15 cellular contexts compared by ENCODE assay signal in the genomic region with DNA sequence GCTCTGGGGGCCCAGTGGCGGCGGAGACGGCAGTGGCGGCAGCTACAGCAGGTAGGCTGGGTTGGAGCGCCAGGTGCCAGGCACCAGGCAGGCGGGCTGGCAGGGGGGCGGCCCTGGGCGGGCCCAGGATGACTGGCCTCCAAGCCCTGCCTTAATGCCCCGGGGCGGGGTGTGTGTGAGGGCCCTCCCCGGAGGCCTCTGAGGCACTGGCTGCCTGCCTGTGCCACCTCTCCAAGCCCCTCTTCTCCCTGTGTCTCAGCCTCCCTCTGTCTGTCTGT. TPM values are rescaled to one million over a fixed set of nuclear protein-coding genes. Genes with fewer than 3 reads are reported as not detected.
DNase-seq lines count a peak whose midpoint lies in the region; ATAC-seq, FAIRE-seq and TF ChIP-seq lines count a peak whose summit lies in the region.
"Had no signal": no experiment of that assay in that cellular context is flagged by ENCODE, and none has a peak within 500 bp of the region (broad histone marks: within the 10 kb centered on the region; RNA-seq: fewer than 3 reads in every experiment).

A gene with protein sequence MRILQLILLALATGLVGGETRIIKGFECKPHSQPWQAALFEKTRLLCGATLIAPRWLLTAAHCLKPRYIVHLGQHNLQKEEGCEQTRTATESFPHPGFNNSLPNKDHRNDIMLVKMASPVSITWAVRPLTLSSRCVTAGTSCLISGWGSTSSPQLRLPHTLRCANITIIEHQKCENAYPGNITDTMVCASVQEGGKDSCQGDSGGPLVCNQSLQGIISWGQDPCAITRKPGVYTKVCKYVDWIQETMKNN (minus strand): TSS at position 63 of the 278 bp plus-strand sequence. CDS start 985 bp downstream, outside the sequence.

- no peaks in the 10 kb centered on the region for H3K9me2 ChIP-seq in HCT116 (ENCODE audit: insufficient read depth)
- H3K9me2 ChIP-seq: SK-N-SH had no signal

- H3K36me3 ChIP-seq in HCT116 (ENCODE audit: control insufficient read depth in 1 of 2, insufficient read depth in 2 of 2, low read length in 2 of 2) (no peaks in the 10 kb centered on the region), mucosa of descending colon (ENCODE audit: low read depth) (no peaks in the 10 kb centered on the region)
- H3K36me3 ChIP-seq: esophagus muscularis mucosa had no signal

- no peak for TF ChIP-seq EP300 in A549 (IDR thresholded peaks at IDR 0.05)

- no peaks in the 10 kb centered on the region for H3K79me2 ChIP-seq in HCT116 (ENCODE audit: insufficient read depth, low read length)

- H3K4me3 ChIP-seq in A549 (no peak within 1 kb of the TSS), HCT116 (replicated peaks in 1 of 2; ENCODE audit: low read depth in 1 of 2, low read length in 2 of 2) (no peak within 1 kb of the TSS), mucosa of descending colon (no peak within 1 kb of the TSS)
- H3K4me3 ChIP-seq: esophagus muscularis mucosa had no signal

- no TSS peak for BruUV-seq in HCT116 (replicated peaks; lab: Mats Ljungman, UMichigan)

- no peak for DNase-seq in A549 (ENCODE audit: low read depth in 1 of 2, low spot score in 1 of 2)
- DNase-seq in HCT116 (ENCODE audit: low read depth, low spot score): no peak
- DNase-seq in RPMI8226: peak; percentile 34
- DNase-seq in mucosa of descending colon: no peak
- no peak for DNase-seq in activated T-cell treated with anti-CD3 and anti-CD28 coated beads, Interleukin-2, amount 50 U/mL, for 1 hour
- DNase-seq in mesenteric fat pad (ENCODE audit: low spot score): no peak
- no peak for DNase-seq in activated CD8-positive, alpha-beta memory T cell treated with anti-CD3 and anti-CD28 coated beads, Interleukin-2, amount 50 U/mL, for 48 hours
- DNase-seq in G401 (ENCODE audit: low spot score): no peak
- DNase-seq: activated CD8-positive, alpha-beta memory T cell treated with anti-CD3 and anti-CD28 coated beads, Interleukin-2, amount 50 U/mL, for 4 hours; activated naive CD8-positive, alpha-beta T cell treated with anti-CD3 and anti-CD28 coated beads, Interleukin-2, amount 10 ng/mL, durations not matched to agents 7 days and 5 days; EL; midbrain had no signal

- H3K4me1 ChIP-seq in A549 (no peaks in the 10 kb centered on the region), HCT116 (ENCODE audit: control insufficient read depth in 1 of 2, insufficient read depth in 2 of 2, low read length in 2 of 2) (peaks cover under 1 to 12% of the 10 kb centered on the region in 2 experiments; a peak in 3 of 4 replicates), mucosa of descending colon (ENCODE audit: low read depth) (no peaks in the 10 kb centered on the region)
- H3K4me1 ChIP-seq: esophagus muscularis mucosa had no signal

- FAIRE-seq in A549 (lab: Jason Lieb, UNC): no peak

- TF ChIP-seq RAD21 in A549 (conservative IDR thresholded peaks at IDR 0.05 in 1 of 2, IDR thresholded peaks at IDR 0.05 in 1 of 2): no peak
- no peak for TF ChIP-seq RAD21 in HCT116 (IDR thresholded peaks at IDR 0.05; ENCODE audit: low read depth)

- H3K4me2 ChIP-seq in A549 (no peak within 1 kb of the TSS), HCT116 (ENCODE audit: low read length) (0 out of 2 replicates have a peak within 1 kb of the TSS, but pooled peaks have one; percentile 8)
- H3K4me2 ChIP-seq: SK-N-SH had no signal

- CTCF ChIA-PET in A549 (lab: Yijun Ruan, JAX): interaction anchor here (0.6 to 1.5 kb wide), 2 partner anchors 9 to 65 kb away, joined by 3 to 8 read pairs; no protein-coding TSS in a partner anchor
- CTCF ChIA-PET in HCT116 (lab: Charles Lee): interaction anchor here (1.5 kb wide), 1 partner anchor 10 kb away, joined by 6 read pairs; no protein-coding TSS in a partner anchor

- 52% methylated on average over 9 of the region's 11 CpGs for WGBS in A549 (ENCODE audit: missing lambda C conversion rate)

- H3K27me3 ChIP-seq in HCT116 (ENCODE audit: insufficient read depth, low read length): no peaks in the 10 kb centered on the region

- TF ChIP-seq POLR2A in A549 (IDR thresholded peaks at IDR 0.05; ENCODE audit: low read length): no peak
- no peak for TF ChIP-seq POLR2A in HCT116 (IDR thresholded peaks at IDR 0.05; ENCODE audit: borderline replicate concordance, extremely low read depth, insufficient read depth, insufficient read length)

- H3K9me3 ChIP-seq in A549: no peaks in the 10 kb centered on the region
- H3K9me3 ChIP-seq in HCT116 (ENCODE audit: control insufficient read depth in 1 of 2, insufficient read depth in 1 of 2, low read depth in 1 of 2, low read length in 2 of 2): no peaks in the 10 kb centered on the region
- H3K9me3 ChIP-seq in mucosa of descending colon: no peaks in the 10 kb centered on the region
- H3K9me3 ChIP-seq: esophagus muscularis mucosa, SK-N-SH had no signal

- H2AFZ ChIP-seq in HCT116 (ENCODE audit: low read depth, low read length, poor library complexity, severe bottlenecking): no peak within 1 kb of the TSS

- RAD21 ChIA-PET in HCT116 (lab: Charles Lee; ENCODE audit: low non-redundant PET in 1 of 2, low total read pairs in 2 of 2, uncharacterized antibody in 2 of 2, unreplicated experiment in 2 of 2): no interaction called here

- intact Hi-C loops in HCT116 (cut with micrococcal nuclease): no loop called here
- intact Hi-C loops in mucosa of descending colon (cut with DNase I, micrococcal nuclease): no loop called here

- H3K9ac ChIP-seq in HCT116 (ENCODE audit: low read length): no peak within 1 kb of the TSS
- H3K9ac ChIP-seq: SK-N-SH had no signal

- ATAC-seq in A549: peak; percentile 25 to 28; a peak in 4 of 6 replicates
- peak; percentile 71 for ATAC-seq in HCT116
- ATAC-seq in mucosa of descending colon: peak; percentile 53

- in situ Hi-C loops in G401 (cut with HindIII; ENCODE audit: low sequenced_read_pairs): no loop called here

- no peak for TF ChIP-seq CTCF in A549 (IDR thresholded peaks at IDR 0.05)
- TF ChIP-seq CTCF in HCT116 (IDR thresholded peaks at IDR 0.05 in 2 of 3, conservative IDR thresholded peaks at IDR 0.05 in 1 of 3; ENCODE audit: borderline replicate concordance in 1 of 3, insufficient read depth in 1 of 3, low read depth in 2 of 3, low read length in 2 of 3): no peak
- TF ChIP-seq CTCF in mucosa of descending colon (IDR thresholded peaks at IDR 0.05): no peak

- POLR2A ChIA-PET in A549 (lab: Yijun Ruan, JAX): no interaction called here
- POLR2A ChIA-PET in HCT116 (lab: Charles Lee): no interaction called here

- no peaks in the 10 kb centered on the region for H4K20me1 ChIP-seq in HCT116 (ENCODE audit: insufficient read depth)

- H3K27ac ChIP-seq in A549 (no peak within 1 kb of the TSS), HCT116 (ENCODE audit: low read depth, low read length) (no peak within 1 kb of the TSS)
- H3K27ac ChIP-seq: esophagus muscularis mucosa had no signal

TF ChIP-seq in A549, 52 proteins besides CTCF, POLR2A, EP300 and RAD21 (continues in another document):
- TF ChIP-seq MYC (IDR thresholded peaks at IDR 0.05; ENCODE audit: borderline replicate concordance, low read length) (no peak), TP53 (CRISPR knock-in tag; IDR thresholded peaks at IDR 0.05) (no peak), SMC3 (IDR thresholded peaks at IDR 0.05) (no peak)
- TF ChIP-seq, protein P1, sequence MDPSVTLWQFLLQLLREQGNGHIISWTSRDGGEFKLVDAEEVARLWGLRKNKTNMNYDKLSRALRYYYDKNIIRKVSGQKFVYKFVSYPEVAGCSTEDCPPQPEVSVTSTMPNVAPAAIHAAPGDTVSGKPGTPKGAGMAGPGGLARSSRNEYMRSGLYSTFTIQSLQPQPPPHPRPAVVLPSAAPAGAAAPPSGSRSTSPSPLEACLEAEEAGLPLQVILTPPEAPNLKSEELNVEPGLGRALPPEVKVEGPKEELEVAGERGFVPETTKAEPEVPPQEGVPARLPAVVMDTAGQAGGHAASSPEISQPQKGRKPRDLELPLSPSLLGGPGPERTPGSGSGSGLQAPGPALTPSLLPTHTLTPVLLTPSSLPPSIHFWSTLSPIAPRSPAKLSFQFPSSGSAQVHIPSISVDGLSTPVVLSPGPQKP (IDR thresholded peaks at IDR 0.05; ENCODE audit: low read depth, low read length): no peak

TF ChIP-seq in HCT116, 20 proteins besides CTCF, POLR2A, EP300 and RAD21 (continues in another document):
- TF ChIP-seq, protein P2, sequence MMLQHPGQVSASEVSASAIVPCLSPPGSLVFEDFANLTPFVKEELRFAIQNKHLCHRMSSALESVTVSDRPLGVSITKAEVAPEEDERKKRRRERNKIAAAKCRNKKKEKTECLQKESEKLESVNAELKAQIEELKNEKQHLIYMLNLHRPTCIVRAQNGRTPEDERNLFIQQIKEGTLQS (IDR thresholded peaks at IDR 0.05): no peak
- TF ChIP-seq, protein P3, sequence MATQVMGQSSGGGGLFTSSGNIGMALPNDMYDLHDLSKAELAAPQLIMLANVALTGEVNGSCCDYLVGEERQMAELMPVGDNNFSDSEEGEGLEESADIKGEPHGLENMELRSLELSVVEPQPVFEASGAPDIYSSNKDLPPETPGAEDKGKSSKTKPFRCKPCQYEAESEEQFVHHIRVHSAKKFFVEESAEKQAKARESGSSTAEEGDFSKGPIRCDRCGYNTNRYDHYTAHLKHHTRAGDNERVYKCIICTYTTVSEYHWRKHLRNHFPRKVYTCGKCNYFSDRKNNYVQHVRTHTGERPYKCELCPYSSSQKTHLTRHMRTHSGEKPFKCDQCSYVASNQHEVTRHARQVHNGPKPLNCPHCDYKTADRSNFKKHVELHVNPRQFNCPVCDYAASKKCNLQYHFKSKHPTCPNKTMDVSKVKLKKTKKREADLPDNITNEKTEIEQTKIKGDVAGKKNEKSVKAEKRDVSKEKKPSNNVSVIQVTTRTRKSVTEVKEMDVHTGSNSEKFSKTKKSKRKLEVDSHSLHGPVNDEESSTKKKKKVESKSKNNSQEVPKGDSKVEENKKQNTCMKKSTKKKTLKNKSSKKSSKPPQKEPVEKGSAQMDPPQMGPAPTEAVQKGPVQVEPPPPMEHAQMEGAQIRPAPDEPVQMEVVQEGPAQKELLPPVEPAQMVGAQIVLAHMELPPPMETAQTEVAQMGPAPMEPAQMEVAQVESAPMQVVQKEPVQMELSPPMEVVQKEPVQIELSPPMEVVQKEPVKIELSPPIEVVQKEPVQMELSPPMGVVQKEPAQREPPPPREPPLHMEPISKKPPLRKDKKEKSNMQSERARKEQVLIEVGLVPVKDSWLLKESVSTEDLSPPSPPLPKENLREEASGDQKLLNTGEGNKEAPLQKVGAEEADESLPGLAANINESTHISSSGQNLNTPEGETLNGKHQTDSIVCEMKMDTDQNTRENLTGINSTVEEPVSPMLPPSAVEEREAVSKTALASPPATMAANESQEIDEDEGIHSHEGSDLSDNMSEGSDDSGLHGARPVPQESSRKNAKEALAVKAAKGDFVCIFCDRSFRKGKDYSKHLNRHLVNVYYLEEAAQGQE (IDR thresholded peaks at IDR 0.05; ENCODE audit: low read depth): no peak

RNA-seq across cellular contexts. Expression of the gene that starts here (rescaled TPM):
- polyA plus RNA-seq in A549 (2011; rRNA removed): not detected in 2 replicates
- not detected in 2 replicates for polyA plus RNA-seq in A549 (2012; cell fraction: cytosol; rRNA removed)
- not detected in 2 replicates for polyA plus RNA-seq in A549 (2012; cell fraction: nucleus; rRNA removed)
- not detected in 3 replicates for polyA plus RNA-seq in A549 (2017; fragmentation: RNase III; extraction: RNeasy Plus Mini Kit Qiagen cat#74134 plus additional on column Dnase treatment)
- not detected in 2 replicates for polyA minus RNA-seq in A549 (2011; rRNA and poly(A)+ RNA removed)
- not detected for total RNA-seq in HCT116 (2021; ENCODE audit: unreplicated experiment)
- polyA plus RNA-seq in HCT116 (2012): 1.5 and 1.6 TPM in 2 replicates
- 1 to 10 TPM in 1 of 3 donors, under 1 TPM in 2; 0.38 to 1.0 (median 0.72) TPM for total RNA-seq in mucosa of descending colon
- total RNA-seq in mesenteric fat pad: not detected
- not detected in 2 replicates for total RNA-seq in G401 (2014; rRNA removed; shearing (Covaris generic))
- total RNA-seq: activated naive CD8-positive, alpha-beta T cell treated with anti-CD3 and anti-CD28 coated beads, Interleukin-2, amount 10 ng/mL, durations not matched to agents 7 days and 5 days; cerebellum; esophagus muscularis mucosa had no signal
- polyA plus RNA-seq: SK-N-SH had no signal

Comparison
In these comparisons a context has a peak if more than half of its experiments do, and no peak if none do; other contexts are left out.
1. Peak in ATAC-seq in A549; RNA of the gene not detected or under 1 TPM.